ENCODE assay signal across 11 cellular contexts in the genomic region with DNA sequence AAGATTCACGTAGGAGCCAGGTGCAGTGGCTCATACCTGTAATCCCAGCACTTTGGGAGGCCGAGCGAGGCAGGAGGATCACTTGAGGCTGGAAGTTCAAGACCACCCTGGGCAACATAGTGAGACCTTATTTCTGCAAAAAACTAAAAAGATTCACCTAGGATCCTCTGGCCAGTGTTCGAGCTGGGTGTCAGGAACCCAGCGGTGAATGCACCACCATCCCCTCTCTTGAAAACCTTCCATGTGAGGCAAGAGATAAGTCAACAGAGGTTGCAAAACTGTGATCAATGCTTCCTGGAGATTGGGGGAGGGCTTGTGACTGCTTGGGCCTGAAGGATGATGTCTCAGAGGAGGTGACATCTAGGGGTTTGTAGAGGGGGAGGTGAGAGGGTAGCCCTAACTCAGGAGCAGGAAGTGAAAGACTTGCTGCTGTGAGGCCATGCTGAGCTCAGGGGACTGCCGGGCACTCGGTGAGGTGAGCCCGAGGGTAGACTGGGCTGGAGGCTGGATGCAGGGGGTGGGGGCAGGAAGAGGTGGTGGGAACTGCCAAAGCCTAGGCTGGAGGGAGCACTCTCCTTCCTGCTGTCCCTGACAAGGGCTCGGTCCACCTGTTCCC. TPM values are rescaled to one million over a fixed set of nuclear protein-coding genes. Genes with fewer than 3 reads are reported as not detected.
A peak's percentile ranks its signal among the peaks of the same experiment; 100 is the strongest.
DNase-seq lines count a peak whose midpoint lies in the region; ATAC-seq and TF ChIP-seq lines count a peak whose summit lies in the region.
"Had no signal": no experiment of that assay in that cellular context is flagged by ENCODE, and none has a peak within 500 bp of the region (broad histone marks: within the 10 kb centered on the region; RNA-seq: fewer than 3 reads in every experiment).

No MANE protein-coding gene starts in this region.

- peaks cover 19% of the 10 kb centered on the region for H3K36me3 Mint-ChIP-seq in activated naive CD8-positive, alpha-beta T cell treated with anti-CD3 and anti-CD28 coated beads, Interleukin-2, amount 10 ng/mL, durations not matched to agents 7 days and 5 days
- peaks cover 0 to 52% (median 14%) of the 10 kb centered on the region in 3 donors for H3K36me3 Mint-ChIP-seq in naive thymus-derived CD8-positive, alpha-beta T cell

- POLR2A ChIA-PET in activated naive CD8-positive, alpha-beta T cell treated with anti-CD3 and anti-CD28 coated beads, Interleukin-2, amount 10 ng/mL, durations not matched to agents 7 days and 5 days (lab: Charles Lee), result interaction anchor here (0.7 to 2.2 kb wide), 5 partner anchors 30 to 63 kb away, joined by 3 to 17 read pairs (median 4); partner anchors contain the start of gene RARA
- POLR2A ChIA-PET in naive thymus-derived CD8-positive, alpha-beta T cell (lab: Charles Lee), result interaction anchor here (1.2 to 4.0 kb wide), 8 partner anchors 21 to 48 kb away, joined by 3 to 62 read pairs (median 6); no protein-coding TSS in a partner anchor

- H3K27ac Mint-ChIP-seq in activated naive CD8-positive, alpha-beta T cell treated with anti-CD3 and anti-CD28 coated beads, Interleukin-2, amount 10 ng/mL, durations not matched to agents 7 days and 5 days, result peak overlapping the region; percentile 82
- H3K27ac Mint-ChIP-seq in naive thymus-derived CD8-positive, alpha-beta T cell, result peak overlapping the region in 9 of 10 donors; percentile 30 to 91 (median 66)

- H3K4me1 Mint-ChIP-seq in activated naive CD8-positive, alpha-beta T cell treated with anti-CD3 and anti-CD28 coated beads, Interleukin-2, amount 10 ng/mL, durations not matched to agents 7 days and 5 days, result peaks cover 24% of the 10 kb centered on the region
- peaks cover 21 to 50% (median 40%) of the 10 kb centered on the region in 4 donors for H3K4me1 Mint-ChIP-seq in naive thymus-derived CD8-positive, alpha-beta T cell

- H3K9me3 Mint-ChIP-seq in activated naive CD8-positive, alpha-beta T cell treated with anti-CD3 and anti-CD28 coated beads, Interleukin-2, amount 10 ng/mL, durations not matched to agents 7 days and 5 days, result no peaks in the 10 kb centered on the region
- no peaks in the 10 kb centered on the region for H3K9me3 Mint-ChIP-seq in naive thymus-derived CD8-positive, alpha-beta T cell
- H3K9me3 Mint-ChIP-seq: IgD-negative memory B cell had no signal

- intact Hi-C loops in left colon (cut with DNase I, micrococcal nuclease), result loop anchor here (5.0 to 10.0 kb wide), 2 partner anchors 46 to 158 kb away; partner anchors contain the start of gene RARA (in 1 of the 2)

- H3K4me3 Mint-ChIP-seq in activated naive CD8-positive, alpha-beta T cell treated with anti-CD3 and anti-CD28 coated beads, Interleukin-2, amount 10 ng/mL, durations not matched to agents 7 days and 5 days, result peak overlapping the region; percentile 15
- no peak overlapping the region for H3K4me3 Mint-ChIP-seq in naive thymus-derived CD8-positive, alpha-beta T cell
- H3K4me3 Mint-ChIP-seq: IgD-negative memory B cell had no signal

- peak; percentile 86 for DNase-seq in GF-D8 (lab: John Stamatoyannopoulos, UW)
- DNase-seq in NOMO-1 (lab: John Stamatoyannopoulos, UW; ENCODE audit: unreplicated experiment in 2 of 2), result peak; percentile 93 to 98
- DNase-seq in activated naive CD8-positive, alpha-beta T cell treated with anti-CD3 and anti-CD28 coated beads, Interleukin-2, amount 10 ng/mL, durations not matched to agents 7 days and 5 days, result no peak
- no peak for DNase-seq in naive thymus-derived CD8-positive, alpha-beta T cell
- no peak for DNase-seq in GM20000 (ENCODE audit: low spot score)
- no peak for DNase-seq in left colon
- no peak for DNase-seq in NCI-H1048 (lab: John Stamatoyannopoulos, UW)
- DNase-seq: NCI-H446 treated with DMSO at 0.1 percent for 48 hours had no signal

- H3K27me3 Mint-ChIP-seq in activated naive CD8-positive, alpha-beta T cell treated with anti-CD3 and anti-CD28 coated beads, Interleukin-2, amount 10 ng/mL, durations not matched to agents 7 days and 5 days, result no peaks in the 10 kb centered on the region
- no peaks in the 10 kb centered on the region for H3K27me3 Mint-ChIP-seq in naive thymus-derived CD8-positive, alpha-beta T cell
- H3K27me3 Mint-ChIP-seq: IgD-negative memory B cell had no signal

- peak; percentile 54 for ATAC-seq in activated naive CD8-positive, alpha-beta T cell treated with anti-CD3 and anti-CD28 coated beads, Interleukin-2, amount 10 ng/mL, durations not matched to agents 7 days and 5 days (ENCODE audit: low read depth)
- no peak for ATAC-seq in naive thymus-derived CD8-positive, alpha-beta T cell
- ATAC-seq in left colon, result no peak
- ATAC-seq in HG03039 (IDR thresholded peaks at IDR 0.05; ENCODE audit: unreplicated experiment), result no peak
- ATAC-seq: SK-N-SH treated with all-trans-retinoic acid at 6 μM for 48 hours had no signal

- TF ChIP-seq CTCF in GM20000 (IDR thresholded peaks at IDR 0.05; ENCODE audit: extremely low read depth, missing control alignments), result no peak

RNA-seq across cellular contexts. Expression of gene GJD3, which starts 11.7 kb away (rescaled TPM):
- under 1 TPM in 1 of 2 experiments, not detected in 1; 0.48 TPM for total RNA-seq in activated naive CD8-positive, alpha-beta T cell treated with anti-CD3 and anti-CD28 coated beads, Interleukin-2, amount 10 ng/mL, durations not matched to agents 7 days and 5 days
- not detected for total RNA-seq in naive thymus-derived CD8-positive, alpha-beta T cell
- polyA plus RNA-seq in naive thymus-derived CD8-positive, alpha-beta T cell, result not detected
- under 1 TPM; 0.34 to 0.81 TPM for total RNA-seq in left colon
- polyA plus RNA-seq: IgD-negative memory B cell had no signal

RNA-seq across cellular contexts. Expression of gene RARA, which starts 43.9 kb away (rescaled TPM):
- total RNA-seq in activated naive CD8-positive, alpha-beta T cell treated with anti-CD3 and anti-CD28 coated beads, Interleukin-2, amount 10 ng/mL, durations not matched to agents 7 days and 5 days, result 10 to 100 TPM; 51.7 to 53.6 TPM
- total RNA-seq in naive thymus-derived CD8-positive, alpha-beta T cell, result 10 to 100 TPM; 39.2 to 39.9 TPM
- polyA plus RNA-seq in naive thymus-derived CD8-positive, alpha-beta T cell, result 10 to 100 TPM in 1 of 3 donors, 1 to 10 TPM in 2; 7.2 to 12.4 (median 9.0) TPM
- 10 to 100 TPM; 37.2 to 56.4 TPM for total RNA-seq in left colon

Comparison
In these comparisons a context has a peak if more than half of its experiments do, and no peak if none do; other contexts are left out.
1. DNase-seq: peak in GF-D8 (single experiment) and NOMO-1 (2 of 2); none in activated naive CD8-positive, alpha-beta T cell treated with anti-CD3 and anti-CD28 coated beads, Interleukin-2, amount 10 ng/mL, durations not matched to agents 7 days and 5 days (single experiment), naive thymus-derived CD8-positive, alpha-beta T cell (0 of 10), GM20000 (single experiment), left colon (0 of 2) and NCI-H1048 (single experiment).